Comparison of ENCODE assay signal across 8 cellular contexts in genomic region chr6:30489081-30490030, GRCh38.
DNase-seq lines count a peak whose midpoint lies in the region; ATAC-seq and FAIRE-seq lines count a peak whose summit lies in the region.

Gene HLA-E, plus strand, starts transcription at chr6:30489509. Its CDS starts 23 bp downstream, at chr6:30489532.

- peak; percentile 62 for FAIRE-seq in colon (lab: Jason Lieb, UNC)

- ATAC-seq in GM18909 (IDR thresholded peaks at IDR 0.05; ENCODE audit: poor library complexity, unreplicated experiment): peak; percentile 86
- ATAC-seq in HG03175 (IDR thresholded peaks at IDR 0.05; ENCODE audit: unreplicated experiment): peak; percentile 85

- DNase-seq in AG08396 (ENCODE audit: low spot score): peak; percentile 93
- peak; percentile 84 for DNase-seq in NCI-H446 treated with DMSO at 0.1 percent for 48 hours (lab: John Stamatoyannopoulos, UW)
- DNase-seq in activated CD4-positive, alpha-beta T cell treated with anti-CD3 and anti-CD28 coated beads for 4 hours: peak; percentile 93
- peak; percentile 99 for DNase-seq in kidney tubule cell (ENCODE audit: low spot score)
- peak; percentile 74 to 77 (median 76) for DNase-seq in stimulated activated CD4-positive, alpha-beta T cell treated with anti-CD3 and anti-CD28 coated beads, Interleukin-1b, Interleukin-23, amount 100 ng/mL, for 24 hours (ENCODE audit: low read depth in 4 of 4, low spot score in 1 of 4)

Comparison
In these comparisons a context has a peak if more than half of its experiments do, and no peak if none do; other contexts are left out.
1. Peak in every context shown above with its lines: DNase-seq and ATAC-seq.